In the genomic region with DNA sequence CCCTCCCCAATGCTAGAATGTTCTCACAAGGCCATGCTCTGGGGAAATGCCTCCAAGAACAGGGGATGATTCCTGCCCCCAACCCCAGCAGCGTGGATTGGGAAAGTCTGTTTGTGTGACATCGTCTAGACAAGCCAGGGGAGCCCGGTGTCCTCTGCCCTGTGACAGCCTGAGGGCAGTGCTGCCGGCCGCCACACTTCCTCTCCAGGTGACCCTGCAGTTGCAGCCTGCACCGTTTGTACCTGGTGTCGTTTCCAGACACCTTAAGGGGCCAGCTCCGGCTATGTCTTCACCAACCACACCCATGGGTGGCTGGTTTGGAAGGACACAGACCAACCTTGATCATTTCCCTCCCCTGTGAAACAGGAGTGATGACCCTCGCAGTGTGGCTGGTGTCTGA, we compare ENCODE assay signal across 29 cellular contexts.
"Had no signal": no experiment of that assay in that cellular context is flagged by ENCODE, and none has a peak within 500 bp of the region (broad histone marks: within the 10 kb centered on the region; RNA-seq: fewer than 3 reads in every experiment).

No MANE protein-coding gene starts in this region.

- H3K27ac ChIP-seq: adrenal gland, body of pancreas, colonic mucosa, WERI-Rb-1 had no signal

- ATAC-seq: activated CD4-positive, alpha-beta T cell treated with anti-CD3 and anti-CD28 coated beads for 36 hours; activated naive CD8-positive, alpha-beta T cell treated with anti-CD3 and anti-CD28 coated beads, Interleukin-2, amount 50 U/mL, for 24 hours; activated T-cell treated with anti-CD3 and anti-CD28 coated beads, Interleukin-2, amount 50 U/mL, for 72 hours; body of pancreas; esophagus mucosa; T-helper 17 cell had no signal

- H3K4me1 Mint-ChIP-seq: activated CD4-positive, alpha-beta T cell treated with anti-CD3 and anti-CD28 coated beads for 36 hours; activated CD4-positive, alpha-beta T cell treated with anti-CD3 and anti-CD28 coated beads, Interleukin-2, amount 10 ng/mL, durations not matched to agents 24 days and 14 days; activated naive CD8-positive, alpha-beta T cell treated with anti-CD3 and anti-CD28 coated beads, Interleukin-2, amount 50 U/mL, for 24 hours had no signal

- H3K36me3 Mint-ChIP-seq: activated CD4-positive, alpha-beta memory T cell treated with anti-CD3 and anti-CD28 coated beads for 36 hours; activated naive CD4-positive, alpha-beta T cell treated with anti-CD3 and anti-CD28 coated beads, Interleukin-2, amount 50 U/mL, for 24 hours; activated naive CD8-positive, alpha-beta T cell treated with anti-CD3 and anti-CD28 coated beads for 36 hours had no signal

- H3K9me3 ChIP-seq: adrenal gland, body of pancreas, colonic mucosa had no signal

- H3K27me3 ChIP-seq: adrenal gland, body of pancreas, colonic mucosa had no signal

- H3K4me1 ChIP-seq: adrenal gland, body of pancreas, colonic mucosa had no signal

- DNase-seq: activated CD4-positive, alpha-beta memory T cell treated with anti-CD3 and anti-CD28 coated beads for 36 hours; activated CD4-positive, alpha-beta T cell treated with anti-CD3 and anti-CD28 coated beads for 36 hours; activated CD4-positive, alpha-beta T cell treated with anti-CD3 and anti-CD28 coated beads, Interleukin-2, amount 10 ng/mL, durations not matched to agents 24 days and 14 days; activated CD4-positive, CD25-positive, alpha-beta regulatory T cell; activated CD4-positive, CD25-positive, alpha-beta regulatory T cell treated with anti-CD3 and anti-CD28 coated beads, Interleukin-2, amount 50 U/mL, for 72 hours; activated CD8-positive, alpha-beta memory T cell treated with anti-CD3 and anti-CD28 coated beads, Interleukin-2, amount 50 U/mL, for 48 hours; activated effector memory CD4-positive, alpha-beta T cell treated with Interleukin-2 at 50 U/mL for 16 hours; activated gamma-delta T cell treated with Interleukin-2 at 50 U/mL for 16 hours; activated naive CD4-positive, alpha-beta T cell treated with Interleukin-2 at 50 U/mL for 16 hours; activated naive CD8-positive, alpha-beta T cell treated with anti-CD3 and anti-CD28 coated beads for 36 hours; activated naive CD8-positive, alpha-beta T cell treated with anti-CD3 and anti-CD28 coated beads, Interleukin-2, amount 50 U/mL, for 24 hours; activated T-cell treated with anti-CD3 and anti-CD28 coated beads for 4 hours; activated T-cell treated with anti-CD3 and anti-CD28 coated beads, Interleukin-2, amount 50 U/mL, for 24 hours; activated T-cell treated with anti-CD3 and anti-CD28 coated beads, Interleukin-2, amount 50 U/mL, for 72 hours; adrenal gland; amygdala; body of pancreas; central memory CD4-positive, alpha-beta T cell; cerebellar nuclear complex; colonic mucosa; effector CD8-positive, alpha-beta T cell; foreskin fibroblast; T-helper 1 cell; T-helper 17 cell; T1000; WERI-Rb-1 had no signal

- H3K4me3 Mint-ChIP-seq: activated CD4-positive, alpha-beta memory T cell treated with anti-CD3 and anti-CD28 coated beads for 36 hours; activated CD4-positive, alpha-beta T cell treated with anti-CD3 and anti-CD28 coated beads for 36 hours; activated CD4-positive, alpha-beta T cell treated with anti-CD3 and anti-CD28 coated beads, Interleukin-2, amount 10 ng/mL, durations not matched to agents 24 days and 14 days; activated naive CD4-positive, alpha-beta T cell treated with anti-CD3 and anti-CD28 coated beads, Interleukin-2, amount 50 U/mL, for 24 hours; activated naive CD8-positive, alpha-beta T cell treated with anti-CD3 and anti-CD28 coated beads for 36 hours; activated naive CD8-positive, alpha-beta T cell treated with anti-CD3 and anti-CD28 coated beads, Interleukin-2, amount 50 U/mL, for 24 hours; activated T-cell treated with anti-CD3 and anti-CD28 coated beads, Interleukin-2, amount 50 U/mL, for 24 hours; activated T-cell treated with anti-CD3 and anti-CD28 coated beads, Interleukin-2, amount 50 U/mL, for 72 hours; T-helper 17 cell; T-helper 2 cell treated with Interferon-gamma antibody and Interleukin-4, amounts not matched to agents 5 μg/mL and 100 μg/mL, for 36 hours had no signal

- H3K36me3 ChIP-seq: adrenal gland, colonic mucosa, WERI-Rb-1 had no signal

- H3K27ac Mint-ChIP-seq: activated CD4-positive, alpha-beta memory T cell treated with anti-CD3 and anti-CD28 coated beads for 36 hours; activated CD4-positive, alpha-beta T cell treated with anti-CD3 and anti-CD28 coated beads for 36 hours; activated CD4-positive, alpha-beta T cell treated with anti-CD3 and anti-CD28 coated beads, Interleukin-2, amount 10 ng/mL, durations not matched to agents 24 days and 14 days; activated naive CD4-positive, alpha-beta T cell treated with anti-CD3 and anti-CD28 coated beads, Interleukin-2, amount 50 U/mL, for 24 hours; activated naive CD8-positive, alpha-beta T cell treated with anti-CD3 and anti-CD28 coated beads for 36 hours; activated naive CD8-positive, alpha-beta T cell treated with anti-CD3 and anti-CD28 coated beads, Interleukin-2, amount 50 U/mL, for 24 hours; activated T-cell treated with anti-CD3 and anti-CD28 coated beads, Interleukin-2, amount 50 U/mL, for 24 hours; activated T-cell treated with anti-CD3 and anti-CD28 coated beads, Interleukin-2, amount 50 U/mL, for 72 hours; T-helper 17 cell; T-helper 2 cell treated with Interferon-gamma antibody and Interleukin-4, amounts not matched to agents 5 μg/mL and 100 μg/mL, for 36 hours had no signal

- H3K9me3 Mint-ChIP-seq: activated CD4-positive, alpha-beta memory T cell treated with anti-CD3 and anti-CD28 coated beads for 36 hours; activated CD4-positive, alpha-beta T cell treated with anti-CD3 and anti-CD28 coated beads, Interleukin-2, amount 10 ng/mL, durations not matched to agents 24 days and 14 days; activated naive CD4-positive, alpha-beta T cell treated with anti-CD3 and anti-CD28 coated beads, Interleukin-2, amount 50 U/mL, for 24 hours; activated naive CD8-positive, alpha-beta T cell treated with anti-CD3 and anti-CD28 coated beads, Interleukin-2, amount 50 U/mL, for 24 hours; activated T-cell treated with anti-CD3 and anti-CD28 coated beads, Interleukin-2, amount 50 U/mL, for 24 hours; activated T-cell treated with anti-CD3 and anti-CD28 coated beads, Interleukin-2, amount 50 U/mL, for 72 hours; T-helper 2 cell treated with Interferon-gamma antibody and Interleukin-4, amounts not matched to agents 5 μg/mL and 100 μg/mL, for 36 hours had no signal

- H3K4me3 ChIP-seq: adrenal gland, body of pancreas, colonic mucosa had no signal

- H3K27me3 Mint-ChIP-seq: activated CD4-positive, alpha-beta memory T cell treated with anti-CD3 and anti-CD28 coated beads for 36 hours; activated CD4-positive, alpha-beta T cell treated with anti-CD3 and anti-CD28 coated beads for 36 hours; activated naive CD4-positive, alpha-beta T cell treated with anti-CD3 and anti-CD28 coated beads, Interleukin-2, amount 50 U/mL, for 24 hours; activated naive CD8-positive, alpha-beta T cell treated with anti-CD3 and anti-CD28 coated beads for 36 hours; activated naive CD8-positive, alpha-beta T cell treated with anti-CD3 and anti-CD28 coated beads, Interleukin-2, amount 50 U/mL, for 24 hours; activated T-cell treated with anti-CD3 and anti-CD28 coated beads, Interleukin-2, amount 50 U/mL, for 24 hours; T-helper 17 cell had no signal
